In the genomic region with DNA sequence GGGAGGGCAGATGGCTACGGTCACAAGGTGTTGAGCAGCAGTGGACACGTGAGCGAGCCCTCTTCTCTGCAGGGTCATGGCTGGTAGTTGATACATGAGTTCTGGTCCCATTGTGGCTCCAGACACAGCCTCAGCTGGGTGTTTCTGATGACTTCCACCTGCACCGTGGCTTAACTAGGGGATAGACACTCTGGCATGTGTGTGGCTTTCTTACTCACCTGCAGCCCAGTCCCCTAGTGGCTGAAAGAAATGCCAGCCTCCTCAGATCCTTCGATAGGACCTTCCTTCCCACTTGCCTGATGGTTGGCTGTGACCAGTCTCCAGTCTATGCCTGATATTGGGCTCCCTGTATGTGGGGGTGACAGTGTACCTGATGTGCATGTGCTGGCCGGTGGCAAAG, we compare ENCODE assay signal across 2 cellular contexts.
TF ChIP-seq lines count a peak whose summit lies in the region.

No MANE protein-coding gene starts in this region.

TF ChIP-seq in HCT116, 20 proteins besides CTCF, POLR2A, EP300 and RAD21 (continued from another document):
- TF ChIP-seq, protein P1, sequence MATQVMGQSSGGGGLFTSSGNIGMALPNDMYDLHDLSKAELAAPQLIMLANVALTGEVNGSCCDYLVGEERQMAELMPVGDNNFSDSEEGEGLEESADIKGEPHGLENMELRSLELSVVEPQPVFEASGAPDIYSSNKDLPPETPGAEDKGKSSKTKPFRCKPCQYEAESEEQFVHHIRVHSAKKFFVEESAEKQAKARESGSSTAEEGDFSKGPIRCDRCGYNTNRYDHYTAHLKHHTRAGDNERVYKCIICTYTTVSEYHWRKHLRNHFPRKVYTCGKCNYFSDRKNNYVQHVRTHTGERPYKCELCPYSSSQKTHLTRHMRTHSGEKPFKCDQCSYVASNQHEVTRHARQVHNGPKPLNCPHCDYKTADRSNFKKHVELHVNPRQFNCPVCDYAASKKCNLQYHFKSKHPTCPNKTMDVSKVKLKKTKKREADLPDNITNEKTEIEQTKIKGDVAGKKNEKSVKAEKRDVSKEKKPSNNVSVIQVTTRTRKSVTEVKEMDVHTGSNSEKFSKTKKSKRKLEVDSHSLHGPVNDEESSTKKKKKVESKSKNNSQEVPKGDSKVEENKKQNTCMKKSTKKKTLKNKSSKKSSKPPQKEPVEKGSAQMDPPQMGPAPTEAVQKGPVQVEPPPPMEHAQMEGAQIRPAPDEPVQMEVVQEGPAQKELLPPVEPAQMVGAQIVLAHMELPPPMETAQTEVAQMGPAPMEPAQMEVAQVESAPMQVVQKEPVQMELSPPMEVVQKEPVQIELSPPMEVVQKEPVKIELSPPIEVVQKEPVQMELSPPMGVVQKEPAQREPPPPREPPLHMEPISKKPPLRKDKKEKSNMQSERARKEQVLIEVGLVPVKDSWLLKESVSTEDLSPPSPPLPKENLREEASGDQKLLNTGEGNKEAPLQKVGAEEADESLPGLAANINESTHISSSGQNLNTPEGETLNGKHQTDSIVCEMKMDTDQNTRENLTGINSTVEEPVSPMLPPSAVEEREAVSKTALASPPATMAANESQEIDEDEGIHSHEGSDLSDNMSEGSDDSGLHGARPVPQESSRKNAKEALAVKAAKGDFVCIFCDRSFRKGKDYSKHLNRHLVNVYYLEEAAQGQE (IDR thresholded peaks at IDR 0.05; ENCODE audit: low read depth): no peak
- TF ChIP-seq MAX (IDR thresholded peaks at IDR 0.05): no peak
- TF ChIP-seq POLR2AphosphoS5 (IDR thresholded peaks at IDR 0.05; ENCODE audit: low read depth, low read length): no peak
- no peak for TF ChIP-seq SP1 (IDR thresholded peaks at IDR 0.05; ENCODE audit: low read depth)
- TF ChIP-seq, protein P2, sequence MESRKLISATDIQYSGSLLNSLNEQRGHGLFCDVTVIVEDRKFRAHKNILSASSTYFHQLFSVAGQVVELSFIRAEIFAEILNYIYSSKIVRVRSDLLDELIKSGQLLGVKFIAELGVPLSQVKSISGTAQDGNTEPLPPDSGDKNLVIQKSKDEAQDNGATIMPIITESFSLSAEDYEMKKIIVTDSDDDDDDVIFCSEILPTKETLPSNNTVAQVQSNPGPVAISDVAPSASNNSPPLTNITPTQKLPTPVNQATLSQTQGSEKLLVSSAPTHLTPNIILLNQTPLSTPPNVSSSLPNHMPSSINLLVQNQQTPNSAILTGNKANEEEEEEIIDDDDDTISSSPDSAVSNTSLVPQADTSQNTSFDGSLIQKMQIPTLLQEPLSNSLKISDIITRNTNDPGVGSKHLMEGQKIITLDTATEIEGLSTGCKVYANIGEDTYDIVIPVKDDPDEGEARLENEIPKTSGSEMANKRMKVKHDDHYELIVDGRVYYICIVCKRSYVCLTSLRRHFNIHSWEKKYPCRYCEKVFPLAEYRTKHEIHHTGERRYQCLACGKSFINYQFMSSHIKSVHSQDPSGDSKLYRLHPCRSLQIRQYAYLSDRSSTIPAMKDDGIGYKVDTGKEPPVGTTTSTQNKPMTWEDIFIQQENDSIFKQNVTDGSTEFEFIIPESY (IDR thresholded peaks at IDR 0.05; ENCODE audit: extremely low read depth, insufficient replicate concordance, low read length): no peak

TF ChIP-seq in WTC11, 78 proteins besides CTCF, POLR2A, EP300 and RAD21 (continued from another document):
- TF ChIP-seq, protein P3, sequence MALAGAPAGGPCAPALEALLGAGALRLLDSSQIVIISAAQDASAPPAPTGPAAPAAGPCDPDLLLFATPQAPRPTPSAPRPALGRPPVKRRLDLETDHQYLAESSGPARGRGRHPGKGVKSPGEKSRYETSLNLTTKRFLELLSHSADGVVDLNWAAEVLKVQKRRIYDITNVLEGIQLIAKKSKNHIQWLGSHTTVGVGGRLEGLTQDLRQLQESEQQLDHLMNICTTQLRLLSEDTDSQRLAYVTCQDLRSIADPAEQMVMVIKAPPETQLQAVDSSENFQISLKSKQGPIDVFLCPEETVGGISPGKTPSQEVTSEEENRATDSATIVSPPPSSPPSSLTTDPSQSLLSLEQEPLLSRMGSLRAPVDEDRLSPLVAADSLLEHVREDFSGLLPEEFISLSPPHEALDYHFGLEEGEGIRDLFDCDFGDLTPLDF (CRISPR knock-in tag; IDR thresholded peaks at IDR 0.05): no peak
- TF ChIP-seq, protein P4, sequence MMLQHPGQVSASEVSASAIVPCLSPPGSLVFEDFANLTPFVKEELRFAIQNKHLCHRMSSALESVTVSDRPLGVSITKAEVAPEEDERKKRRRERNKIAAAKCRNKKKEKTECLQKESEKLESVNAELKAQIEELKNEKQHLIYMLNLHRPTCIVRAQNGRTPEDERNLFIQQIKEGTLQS (CRISPR knock-in tag; conservative IDR thresholded peaks at IDR 0.05): no peak
- TF ChIP-seq, protein P5, sequence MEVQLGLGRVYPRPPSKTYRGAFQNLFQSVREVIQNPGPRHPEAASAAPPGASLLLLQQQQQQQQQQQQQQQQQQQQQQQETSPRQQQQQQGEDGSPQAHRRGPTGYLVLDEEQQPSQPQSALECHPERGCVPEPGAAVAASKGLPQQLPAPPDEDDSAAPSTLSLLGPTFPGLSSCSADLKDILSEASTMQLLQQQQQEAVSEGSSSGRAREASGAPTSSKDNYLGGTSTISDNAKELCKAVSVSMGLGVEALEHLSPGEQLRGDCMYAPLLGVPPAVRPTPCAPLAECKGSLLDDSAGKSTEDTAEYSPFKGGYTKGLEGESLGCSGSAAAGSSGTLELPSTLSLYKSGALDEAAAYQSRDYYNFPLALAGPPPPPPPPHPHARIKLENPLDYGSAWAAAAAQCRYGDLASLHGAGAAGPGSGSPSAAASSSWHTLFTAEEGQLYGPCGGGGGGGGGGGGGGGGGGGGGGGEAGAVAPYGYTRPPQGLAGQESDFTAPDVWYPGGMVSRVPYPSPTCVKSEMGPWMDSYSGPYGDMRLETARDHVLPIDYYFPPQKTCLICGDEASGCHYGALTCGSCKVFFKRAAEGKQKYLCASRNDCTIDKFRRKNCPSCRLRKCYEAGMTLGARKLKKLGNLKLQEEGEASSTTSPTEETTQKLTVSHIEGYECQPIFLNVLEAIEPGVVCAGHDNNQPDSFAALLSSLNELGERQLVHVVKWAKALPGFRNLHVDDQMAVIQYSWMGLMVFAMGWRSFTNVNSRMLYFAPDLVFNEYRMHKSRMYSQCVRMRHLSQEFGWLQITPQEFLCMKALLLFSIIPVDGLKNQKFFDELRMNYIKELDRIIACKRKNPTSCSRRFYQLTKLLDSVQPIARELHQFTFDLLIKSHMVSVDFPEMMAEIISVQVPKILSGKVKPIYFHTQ (CRISPR knock-in tag; IDR thresholded peaks at IDR 0.05): no peak
